Comparison of ENCODE assay signal across 1 cellular context in genomic region chr15:45048784-45049631, GRCh38.
TF ChIP-seq lines count a peak whose summit lies in the region.

No MANE protein-coding gene starts in this region.

TF ChIP-seq in K562, 482 proteins besides CTCF, POLR2A, EP300 and RAD21 (continued from another document and continues in another):
- TF ChIP-seq ZBTB49 (CRISPR knock-in tag; IDR thresholded peaks at IDR 0.05; ENCODE audit: borderline replicate concordance) (no peak; the same call in 1 of the 2 replicates), ZNF449 (CRISPR knock-in tag; IDR thresholded peaks at IDR 0.05) (no peak; the same call in 1 of the 2 replicates), RERE (CRISPR knock-in tag; IDR thresholded peaks at IDR 0.05; ENCODE audit: borderline replicate concordance) (no peak), ZNF445 (CRISPR knock-in tag; IDR thresholded peaks at IDR 0.05; ENCODE audit: low read depth) (no peak), ZNF197 (CRISPR knock-in tag; IDR thresholded peaks at IDR 0.05; ENCODE audit: low read depth) (no peak), PATZ1 (CRISPR knock-in tag; IDR thresholded peaks at IDR 0.05; ENCODE audit: borderline replicate concordance) (no peak), POLR3A (IDR thresholded peaks at IDR 0.05; ENCODE audit: borderline replicate concordance, extremely low read depth, insufficient read depth, insufficient read length) (no peak), ZBTB2 (IDR thresholded peaks at IDR 0.05) (peak; percentile 73), RBM17 (IDR thresholded peaks at IDR 0.05; ENCODE audit: borderline replicate concordance, low read depth, low read length) (no peak), JUN (IDR thresholded peaks at IDR 0.05; ENCODE audit: borderline replicate concordance, low read depth, low read length) (peak; percentile 71), JUN (CRISPR knock-in tag; IDR thresholded peaks at IDR 0.05; ENCODE audit: borderline replicate concordance) (no peak), TBP (optimal IDR thresholded peaks at IDR 0.05; ENCODE audit: low read depth, low read length) (no peak), ZNF263 (CRISPR knock-in tag; IDR thresholded peaks at IDR 0.05; ENCODE audit: borderline replicate concordance) (no peak), HSF4 (CRISPR knock-in tag; IDR thresholded peaks at IDR 0.05; ENCODE audit: borderline replicate concordance) (peak; percentile 75; the same call in 1 of the 2 replicates), CBX5 (IDR thresholded peaks at IDR 0.05; ENCODE audit: borderline replicate concordance, low read depth) (peak; percentile 16; the same call in 1 of the 2 replicates), PHB (CRISPR knock-in tag; IDR thresholded peaks at IDR 0.05) (no peak), NFATC3 (IDR thresholded peaks at IDR 0.05) (peak; percentile 87; the same call in 1 of the 2 replicates), ZNF316 (IDR thresholded peaks at IDR 0.05) (no peak), ZNF134 (CRISPR knock-in tag; conservative IDR thresholded peaks at IDR 0.05) (no peak), RNF219 (CRISPR knock-in tag; IDR thresholded peaks at IDR 0.05) (0 out of 2 replicates have a peak, but pooled peaks have one; percentile 37), ATF6 (CRISPR knock-in tag; IDR thresholded peaks at IDR 0.05) (no peak), XRCC5 (IDR thresholded peaks at IDR 0.05; ENCODE audit: low read depth, low read length) (no peak; the same call in 1 of the 2 replicates), DACH1 (IDR thresholded peaks at IDR 0.05; ENCODE audit: partially characterized antibody) (peak; percentile 32), ZBTB26 (CRISPR knock-in tag; IDR thresholded peaks at IDR 0.05) (no peak), BCL6 (CRISPR knock-in tag; IDR thresholded peaks at IDR 0.05) (no peak), ILK (tag; IDR thresholded peaks at IDR 0.05; ENCODE audit: borderline replicate concordance, low read depth) (no peak), ETV1 (tag; conservative IDR thresholded peaks at IDR 0.05; ENCODE audit: low read depth) (no peak), ZNF436 (CRISPR knock-in tag; IDR thresholded peaks at IDR 0.05) (no peak), PBX2 (CRISPR knock-in tag; IDR thresholded peaks at IDR 0.05; ENCODE audit: low read depth) (no peak), PBX2 (tag; conservative IDR thresholded peaks at IDR 0.05; ENCODE audit: low read depth) (peak; percentile 60), PREB (CRISPR knock-in tag; IDR thresholded peaks at IDR 0.05) (no peak), SNRNP70 (optimal IDR thresholded peaks at IDR 0.05; ENCODE audit: low read depth, low read length) (no peak), NR2C2 (CRISPR knock-in tag; IDR thresholded peaks at IDR 0.05) (no peak), NR2C2 (tag; IDR thresholded peaks at IDR 0.05) (peak; percentile 7; the same call in 1 of the 2 replicates), BMI1 (IDR thresholded peaks at IDR 0.05; ENCODE audit: low read length) (no peak), PML (IDR thresholded peaks at IDR 0.05; ENCODE audit: low read length) (peak; percentile 76)
